In the genomic region with DNA sequence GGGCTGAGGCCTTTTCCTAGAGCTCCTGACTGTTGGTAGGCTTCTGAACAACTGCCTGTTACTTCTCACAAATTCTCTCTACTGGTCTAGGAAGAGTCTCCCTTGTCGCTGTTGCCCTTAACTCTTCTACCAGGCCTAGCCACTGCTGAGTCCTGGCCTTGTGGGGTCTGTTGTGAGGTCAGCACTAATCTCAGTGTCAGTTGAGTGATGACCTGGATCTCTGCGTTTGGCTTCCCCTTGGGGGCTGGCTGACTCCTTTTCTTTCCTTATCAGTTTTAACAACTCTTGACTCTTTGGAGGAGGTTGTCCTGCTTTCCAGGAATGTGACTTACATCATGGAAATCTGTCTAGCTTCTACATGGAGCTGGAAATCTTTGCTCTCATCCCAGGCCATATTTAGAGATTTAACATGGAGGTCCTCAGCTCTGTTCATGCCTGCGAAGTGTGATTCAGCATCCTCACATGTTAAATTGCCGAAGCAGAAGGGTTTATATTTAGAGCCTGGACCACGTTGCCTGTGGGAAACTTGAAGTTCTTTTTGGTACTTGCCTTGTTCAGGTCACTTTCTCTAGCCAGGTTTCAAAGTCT, we compare ENCODE assay signal across 33 cellular contexts. TPM values are rescaled to one million over a fixed set of nuclear protein-coding genes. Genes with fewer than 3 reads are reported as not detected.
A peak's percentile ranks its signal among the peaks of the same experiment; 100 is the strongest.
DNase-seq lines count a peak whose midpoint lies in the region; ATAC-seq, FAIRE-seq and TF ChIP-seq lines count a peak whose summit lies in the region.
"Had no signal": no experiment of that assay in that cellular context is flagged by ENCODE, and none has a peak within 500 bp of the region (broad histone marks: within the 10 kb centered on the region; RNA-seq: fewer than 3 reads in every experiment).

No MANE protein-coding gene starts in this region.

- peaks cover 1 to 20% of the 10 kb centered on the region in 2 donors for H3K27me3 Mint-ChIP-seq in T-cell
- H3K27me3 Mint-ChIP-seq: B cell had no signal

- CTCF ChIA-PET in T-cell (lab: Charles Lee): interaction anchor here in 1 of 2 donors (0.5 kb wide), 1 partner anchor 151 kb away, joined by 4 read pairs; no protein-coding TSS in a partner anchor

- H3K9ac ChIP-seq in keratinocyte (ENCODE audit: control insufficient read depth, extremely low read depth, insufficient read depth, low read length) (no peak overlapping the region), smooth muscle cell (ENCODE audit: low read depth) (no peak overlapping the region)

- H3F3A ChIP-seq in smooth muscle cell (ENCODE audit: low read depth): no peaks in the 10 kb centered on the region

- no peak for ATAC-seq in T-cell (replicated peaks in 1 of 4)
- ATAC-seq: CD8-positive, alpha-beta T cell; lower lobe of right lung; mucosa of descending colon had no signal

- H3K4me1 ChIP-seq in keratinocyte (ENCODE audit: control insufficient read depth, extremely low read depth, insufficient read depth, low read length): no peaks in the 10 kb centered on the region
- H3K4me1 ChIP-seq in smooth muscle cell (ENCODE audit: low read depth): no peaks in the 10 kb centered on the region
- H3K4me1 ChIP-seq: lower lobe of right lung had no signal

- H3K9me3 Mint-ChIP-seq in T-cell: no peaks in the 10 kb centered on the region
- H3K9me3 Mint-ChIP-seq: activated CD4-positive, alpha-beta memory T cell treated with anti-CD3 and anti-CD28 coated beads, Interleukin-2, amount 10 ng/mL, durations not matched to agents 7 days and 5 days; activated T-helper 1 cell treated with anti-CD3 and anti-CD28 coated beads, Interleukin-12 subunit alpha, Interleukin-12 subunit beta, Interleukin-2, Interleukin-4 antibody, amounts not matched to agents 30 ng/mL and 10 ng/mL and 1 ng/mL, durations not matched to agents 14 hours and 24 hours and 36 hours; CD8-positive, alpha-beta T cell had no signal

- POLR2A ChIA-PET in T-cell (lab: Charles Lee): no interaction called here

- H3K4me1 Mint-ChIP-seq in T-cell: no peaks in the 10 kb centered on the region
- H3K4me1 Mint-ChIP-seq: activated CD4-positive, alpha-beta memory T cell treated with anti-CD3 and anti-CD28 coated beads, Interleukin-2, amount 10 ng/mL, durations not matched to agents 7 days and 5 days; B cell had no signal

- TF ChIP-seq CTCF in WERI-Rb-1 (IDR thresholded peaks at IDR 0.05; ENCODE audit: low read depth, low read length) (no peak), coronary artery (IDR thresholded peaks at IDR 0.05) (no peak), keratinocyte (optimal IDR thresholded peaks at IDR 0.05 in 1 of 3, IDR thresholded peaks at IDR 0.05 in 1 of 3, conservative IDR thresholded peaks at IDR 0.05 in 1 of 3; ENCODE audit: extremely low read depth in 1 of 3, insufficient read depth in 2 of 3, low read length in 3 of 3) (no peak), smooth muscle cell (IDR thresholded peaks at IDR 0.05; ENCODE audit: borderline replicate concordance, insufficient read depth, poor library complexity, severe bottlenecking) (no peak)

- peak overlapping the region; percentile 44 for H3K27ac ChIP-seq in WERI-Rb-1
- peak overlapping the region; percentile 74 to 75 for H3K27ac ChIP-seq in coronary artery
- no peak overlapping the region for H3K27ac ChIP-seq in keratinocyte (ENCODE audit: control insufficient read depth, insufficient read depth, low read length)
- peak overlapping the region; percentile 60 for H3K27ac ChIP-seq in smooth muscle cell (ENCODE audit: low read depth)
- H3K27ac ChIP-seq: brain microvascular endothelial cell, epithelial cell of prostate, lower lobe of right lung, ovary, suprapubic skin had no signal

- H4K20me1 ChIP-seq in keratinocyte (ENCODE audit: control insufficient read depth, extremely low read depth, insufficient read depth, low read length) (no peaks in the 10 kb centered on the region), smooth muscle cell (ENCODE audit: low read depth) (no peaks in the 10 kb centered on the region)

- H3K36me3 Mint-ChIP-seq in T-cell: no peaks in the 10 kb centered on the region
- H3K36me3 Mint-ChIP-seq: CD8-positive, alpha-beta T cell had no signal

- H3K27me3 ChIP-seq in WERI-Rb-1 (ENCODE audit: insufficient read depth, low read depth, severe bottlenecking): no peaks in the 10 kb centered on the region
- H3K27me3 ChIP-seq in keratinocyte (ENCODE audit: control insufficient read depth, extremely low read depth, insufficient read depth, low read length): no peaks in the 10 kb centered on the region
- no peaks in the 10 kb centered on the region for H3K27me3 ChIP-seq in smooth muscle cell (ENCODE audit: low read depth)
- H3K27me3 ChIP-seq: brain microvascular endothelial cell, ovary, suprapubic skin had no signal

- H3K4me2 ChIP-seq in keratinocyte (ENCODE audit: control insufficient read depth, extremely low read depth, insufficient read depth, low read depth, low read length): no peak overlapping the region
- peak overlapping the region; percentile 59 for H3K4me2 ChIP-seq in smooth muscle cell

- H3K36me3 ChIP-seq in WERI-Rb-1 (peaks cover 77% of the 10 kb centered on the region), keratinocyte (ENCODE audit: control insufficient read depth in 2 of 2, extremely low read depth in 1 of 2, insufficient read depth in 2 of 2, low read length in 2 of 2) (no peaks in the 10 kb centered on the region), smooth muscle cell (ENCODE audit: low read depth) (no peaks in the 10 kb centered on the region)
- H3K36me3 ChIP-seq: brain microvascular endothelial cell, lower lobe of right lung, ovary, suprapubic skin had no signal

- no peaks in the 10 kb centered on the region for H3K9me1 ChIP-seq in keratinocyte (ENCODE audit: control insufficient read depth, extremely low read depth, insufficient read depth, low read length)

- H3K4me3 Mint-ChIP-seq in T-cell: no peak overlapping the region
- H3K4me3 Mint-ChIP-seq: activated CD4-positive, alpha-beta memory T cell treated with anti-CD3 and anti-CD28 coated beads, Interleukin-2, amount 10 ng/mL, durations not matched to agents 7 days and 5 days; activated T-helper 1 cell treated with anti-CD3 and anti-CD28 coated beads, Interleukin-12 subunit alpha, Interleukin-12 subunit beta, Interleukin-2, Interleukin-4 antibody, amounts not matched to agents 30 ng/mL and 10 ng/mL and 1 ng/mL, durations not matched to agents 14 hours and 24 hours and 36 hours; B cell; CD8-positive, alpha-beta T cell had no signal

- H3K9me3 ChIP-seq in WERI-Rb-1 (ENCODE audit: severe bottlenecking) (no peaks in the 10 kb centered on the region), keratinocyte (ENCODE audit: control insufficient read depth, low read depth, low read length) (no peaks in the 10 kb centered on the region), smooth muscle cell (replicated peaks; ENCODE audit: low read depth) (no peaks in the 10 kb centered on the region)
- H3K9me3 ChIP-seq: lower lobe of right lung, mucosa of descending colon, ovary, suprapubic skin had no signal

- H2AFZ ChIP-seq in keratinocyte (ENCODE audit: control insufficient read depth, low read length): no peak overlapping the region
- no peak overlapping the region for H2AFZ ChIP-seq in smooth muscle cell (ENCODE audit: low read depth)

- 21% methylated on average over 5 of the region's 5 CpGs for WGBS in smooth muscle cell (ENCODE audit: low lambda C conversion rate)

- dilution Hi-C loops in keratinocyte (cut with MboI; ENCODE audit: extremely low pct_ligation_motif_present, low sequenced_read_pairs): no loop called here

- FAIRE-seq in keratinocyte (lab: Jason Lieb, UNC): peak; percentile 9
- FAIRE-seq: H54, small intestine, urothelium cell line had no signal

- H3K79me2 ChIP-seq in keratinocyte (ENCODE audit: control insufficient read depth, insufficient read depth, low read length): no peaks in the 10 kb centered on the region
- no peaks in the 10 kb centered on the region for H3K79me2 ChIP-seq in smooth muscle cell (ENCODE audit: low read depth)

- H3K4me3 ChIP-seq in WERI-Rb-1 (ENCODE audit: low read depth, low read length) (no peak overlapping the region), coronary artery (no peak overlapping the region), keratinocyte (ENCODE audit: control insufficient read depth in 2 of 3, extremely low read depth in 1 of 3, insufficient read depth in 2 of 3, low read depth in 1 of 3, low read length in 3 of 3) (no peak overlapping the region), smooth muscle cell (no peak overlapping the region)
- H3K4me3 ChIP-seq: lower lobe of right lung, mucosa of descending colon, ovary, suprapubic skin had no signal

- DNase-seq in WERI-Rb-1 (no peak), coronary artery (ENCODE audit: low spot score) (no peak), keratinocyte (ENCODE audit: low read depth, low spot score) (no peak), smooth muscle cell (lab: John Stamatoyannopoulos, UW; ENCODE audit: unreplicated experiment) (no peak), GM19240 (ENCODE audit: insufficient read length, low spot score) (no peak), T-cell (no peak)
- no peak for DNase-seq in NK-92 treated with Interleukin-12 subunit alpha and Interleukin-12 subunit beta, amount 100 ng/mL, for 24 hours (lab: John Stamatoyannopoulos, UW)
- DNase-seq: ACHN; activated CD4-positive, alpha-beta memory T cell treated with anti-CD3 and anti-CD28 coated beads, Interleukin-2, amount 10 ng/mL, durations not matched to agents 7 days and 5 days; activated CD4-positive, alpha-beta T cell treated with anti-CD3 and anti-CD28 coated beads for 1 hour; activated CD8-positive, alpha-beta memory T cell treated with anti-CD3 and anti-CD28 coated beads, Interleukin-2, amount 50 U/mL, for 4 hours; activated naive CD4-positive, alpha-beta T cell treated with Interleukin-2 at 50 U/mL for 16 hours; brain microvascular endothelial cell; CD8-positive, alpha-beta T cell; effector CD8-positive, alpha-beta T cell; islet precursor cell; KBM-7; lower lobe of right lung; mucosa of descending colon; NCI-H1092; NCI-H187; NCI-H510A treated with DMSO at 0.1 percent for 48 hours; ovary; RPMI8226; small intestine; stimulated activated naive CD4-positive, alpha-beta T cell; T-helper 1 cell had no signal

- H3K27ac Mint-ChIP-seq in T-cell: no peak overlapping the region
- H3K27ac Mint-ChIP-seq: activated CD4-positive, alpha-beta memory T cell treated with anti-CD3 and anti-CD28 coated beads, Interleukin-2, amount 10 ng/mL, durations not matched to agents 7 days and 5 days; activated T-helper 1 cell treated with anti-CD3 and anti-CD28 coated beads, Interleukin-12 subunit alpha, Interleukin-12 subunit beta, Interleukin-2, Interleukin-4 antibody, amounts not matched to agents 30 ng/mL and 10 ng/mL and 1 ng/mL, durations not matched to agents 14 hours and 24 hours and 36 hours; B cell; CD8-positive, alpha-beta T cell had no signal

RNA-seq across cellular contexts. Expression of a gene that starts 5.6 kb away (rescaled TPM):
- polyA plus RNA-seq in keratinocyte: 2.0 to 3.3 TPM (median 2.4 TPM) in 3 replicates
- 4.2 TPM for polyA plus RNA-seq in keratinocyte (2011; ENCODE audit: low read depth)
- 1.7 and 2.3 TPM in 2 replicates for polyA plus RNA-seq in keratinocyte (2011; cell fraction: cytosol; rRNA removed)
- polyA plus RNA-seq in keratinocyte (2011; cell fraction: nucleus; rRNA removed): 10.7 and 12.6 TPM in 2 replicates
- 1.7 and 2.0 TPM in 2 replicates for polyA plus RNA-seq in keratinocyte (2012; ENCODE audit: low replicate concordance)
- polyA minus RNA-seq in keratinocyte: 3.9 to 11.7 TPM (median 5.9 TPM) in 3 replicates
- polyA minus RNA-seq in keratinocyte (2011; cell fraction: cytosol; rRNA and poly(A)+ RNA removed): 0.96 TPM
- polyA minus RNA-seq in keratinocyte (2011; cell fraction: nucleus; rRNA and poly(A)+ RNA removed): 9.0 and 18.9 TPM in 2 replicates
- 7.8 and 18.5 TPM in 2 replicates for total RNA-seq in smooth muscle cell
- polyA plus RNA-seq in smooth muscle cell: 4.7 and 7.3 TPM in 2 replicates
- 1 to 10 TPM; 3.3 to 5.7 (median 3.6) TPM for total RNA-seq in T-cell
